Comparison of ENCODE assay signal across 14 cellular contexts in genomic region chr4:28469886-28470285, GRCh38.
"Had no signal": no experiment of that assay in that cellular context is flagged by ENCODE, and none has a peak within 500 bp of the region (broad histone marks: within the 10 kb centered on the region; RNA-seq: fewer than 3 reads in every experiment).

No MANE protein-coding gene starts in this region.

- DNase-seq: activated CD4-positive, alpha-beta memory T cell treated with anti-CD3 and anti-CD28 coated beads, Interleukin-2, amount 10 ng/mL, durations not matched to agents 7 days and 5 days; activated gamma-delta T cell; activated T-cell treated with anti-CD3 and anti-CD28 coated beads, Interleukin-2, amount 50 U/mL, for 4 hours; dorsolateral prefrontal cortex; erythroblast; head of caudate nucleus; left colon; nephron progenitor cell; occipital lobe; testis; WERI-Rb-1 had no signal

- H3K9me3 ChIP-seq: testis had no signal

- H3K4me1 Mint-ChIP-seq: activated CD4-positive, alpha-beta memory T cell treated with anti-CD3 and anti-CD28 coated beads, Interleukin-2, amount 10 ng/mL, durations not matched to agents 7 days and 5 days; mesothelial cell of epicardium; nephron progenitor cell had no signal

- H3K27ac Mint-ChIP-seq: activated CD4-positive, alpha-beta memory T cell treated with anti-CD3 and anti-CD28 coated beads, Interleukin-2, amount 10 ng/mL, durations not matched to agents 7 days and 5 days; activated naive CD8-positive, alpha-beta T cell; mesothelial cell of epicardium; nephron progenitor cell; stimulated activated naive CD8-positive, alpha-beta T cell treated with anti-CD3 and anti-CD28 coated beads, Interleukin-15, Interleukin-2, amounts not matched to agents 100 ng/mL and 50 ng/mL, for 24 hours had no signal

- H3K4me1 ChIP-seq: testis had no signal

- H3K27me3 Mint-ChIP-seq: activated CD4-positive, alpha-beta memory T cell treated with anti-CD3 and anti-CD28 coated beads, Interleukin-2, amount 10 ng/mL, durations not matched to agents 7 days and 5 days; activated naive CD8-positive, alpha-beta T cell; stimulated activated naive CD8-positive, alpha-beta T cell treated with anti-CD3 and anti-CD28 coated beads, Interleukin-15, Interleukin-2, amounts not matched to agents 100 ng/mL and 50 ng/mL, for 24 hours had no signal

- ATAC-seq: activated T-cell treated with anti-CD3 and anti-CD28 coated beads, Interleukin-2, amount 50 U/mL, for 4 hours; left colon had no signal

- H3K9me3 Mint-ChIP-seq: activated CD4-positive, alpha-beta memory T cell treated with anti-CD3 and anti-CD28 coated beads, Interleukin-2, amount 10 ng/mL, durations not matched to agents 7 days and 5 days; mesothelial cell of epicardium; nephron progenitor cell had no signal

- H3K36me3 Mint-ChIP-seq: activated naive CD8-positive, alpha-beta T cell; mesothelial cell of epicardium had no signal

- H3K4me3 Mint-ChIP-seq: activated CD4-positive, alpha-beta memory T cell treated with anti-CD3 and anti-CD28 coated beads, Interleukin-2, amount 10 ng/mL, durations not matched to agents 7 days and 5 days; activated naive CD8-positive, alpha-beta T cell; activated T-cell treated with anti-CD3 and anti-CD28 coated beads, Interleukin-2, amount 50 U/mL, for 4 hours; mesothelial cell of epicardium; nephron progenitor cell; stimulated activated naive CD8-positive, alpha-beta T cell treated with anti-CD3 and anti-CD28 coated beads, Interleukin-15, Interleukin-2, amounts not matched to agents 100 ng/mL and 50 ng/mL, for 24 hours had no signal

- H3K27ac ChIP-seq: dorsolateral prefrontal cortex, testis, WERI-Rb-1 had no signal

- H3K27me3 ChIP-seq: dorsolateral prefrontal cortex, testis had no signal
